9 cellular contexts compared by ENCODE assay signal in the genomic region with DNA sequence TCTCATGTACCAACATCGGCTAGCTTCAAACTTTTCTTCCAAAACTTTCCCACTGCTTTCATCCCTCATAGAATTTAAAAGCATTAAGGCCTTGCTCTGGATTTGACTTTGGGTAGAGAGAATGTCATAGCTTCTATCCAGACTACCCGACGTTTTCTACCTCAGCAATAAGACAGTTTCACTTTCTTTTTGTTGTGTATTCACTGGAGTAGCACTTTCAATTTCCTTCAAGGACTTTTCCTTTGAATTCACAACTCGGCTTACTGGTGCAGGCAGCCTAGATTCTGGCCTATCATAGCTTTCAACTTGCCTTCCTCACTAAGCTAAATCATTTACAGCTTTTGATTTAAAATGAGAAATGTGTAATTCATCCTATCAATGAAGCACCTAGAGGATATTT.
DNase-seq lines count a peak whose midpoint lies in the region; FAIRE-seq and TF ChIP-seq lines count a peak whose summit lies in the region.
"Had no signal": no experiment of that assay in that cellular context is flagged by ENCODE, and none has a peak within 500 bp of the region (broad histone marks: within the 10 kb centered on the region; RNA-seq: fewer than 3 reads in every experiment).

No MANE protein-coding gene starts in this region.

- no peaks in the 10 kb centered on the region for H3K9me3 ChIP-seq in ovary

- H3K4me2 ChIP-seq in KMS-11: peak overlapping the region; percentile 57

- H3K27me3 ChIP-seq in KMS-11 (ENCODE audit: insufficient read depth, low read depth): no peaks in the 10 kb centered on the region
- H3K27me3 ChIP-seq in ovary: no peaks in the 10 kb centered on the region
- H3K27me3 ChIP-seq in H7 (ENCODE audit: control insufficient read depth, insufficient read depth, low read length): no peaks in the 10 kb centered on the region

- H3K4me1 ChIP-seq in KMS-11 (ENCODE audit: low read depth, poor library complexity, severe bottlenecking) (peaks cover 9% of the 10 kb centered on the region), ovary (ENCODE audit: insufficient read depth) (peaks cover 2% of the 10 kb centered on the region)

- no peaks in the 10 kb centered on the region for H4K20me1 ChIP-seq in KMS-11 (ENCODE audit: insufficient read depth)

- TF ChIP-seq EP300 in ovary (IDR thresholded peaks at IDR 0.05): no peak

- FAIRE-seq in GM12892 (lab: Jason Lieb, UNC): peak; percentile 27

- H3K36me3 ChIP-seq in KMS-11 (ENCODE audit: insufficient read depth) (no peaks in the 10 kb centered on the region), ovary (no peaks in the 10 kb centered on the region), H7 (replicated peaks; ENCODE audit: control insufficient read depth, insufficient read depth, low read length) (no peaks in the 10 kb centered on the region)

- H2AFZ ChIP-seq in KMS-11 (ENCODE audit: low read depth): peak overlapping the region; percentile 70

- no peak for DNase-seq in GM12892 (ENCODE audit: insufficient read length)
- peak; percentile 46 for DNase-seq in choroid plexus epithelial cell (ENCODE audit: low read depth)
- peak in 1 of 5 donors; percentile 7 for DNase-seq in ovary
- DNase-seq in UCSD-AML1 (lab: John Stamatoyannopoulos, UW; ENCODE audit: unreplicated experiment): no peak
- no peak for DNase-seq in H7
- no peak for DNase-seq in NCI-H1092 treated with DMSO at 0.1 percent for 48 hours (lab: John Stamatoyannopoulos, UW)
- DNase-seq in HuH-7 (ENCODE audit: low spot score): no peak

- H3K9ac ChIP-seq in KMS-11: 0 out of 2 replicates have a peak overlapping the region, but pooled peaks have one; percentile 12

- TF ChIP-seq POLR2A in GM12892 (IDR thresholded peaks at IDR 0.05; ENCODE audit: low read depth, low read length): no peak
- TF ChIP-seq POLR2A in ovary (IDR thresholded peaks at IDR 0.05): no peak

- 0 out of 2 replicates have a peak overlapping the region, but pooled peaks have one; percentile 11 for H3K27ac ChIP-seq in KMS-11
- H3K27ac ChIP-seq in ovary: peak overlapping the region; percentile 45 to 71
- H3K27ac ChIP-seq: epithelial cell of prostate had no signal

- 6 to 21% (median 6%) methylated on average over 4 of the region's 4 CpGs for WGBS in ovary, 3 donors

- intact Hi-C loops in ovary (cut with DNase I): no loop called here

- H3K4me3 ChIP-seq in KMS-11 (IDR thresholded peaks at IDR 0.05; ENCODE audit: insufficient read depth, low read depth, low read length) (no peak overlapping the region), choroid plexus epithelial cell (ENCODE audit: low read depth, low read length) (peak overlapping the region; percentile 32), ovary (peak overlapping the region; percentile 35), H7 (ENCODE audit: insufficient read depth, low read depth, low read length) (no peak overlapping the region)

- no peaks in the 10 kb centered on the region for H3K79me2 ChIP-seq in KMS-11 (ENCODE audit: insufficient read depth, low read depth)

- no peak for TF ChIP-seq CTCF in KMS-11 (conservative IDR thresholded peaks at IDR 0.05; ENCODE audit: low read depth, low read length)
- no peak for TF ChIP-seq CTCF in choroid plexus epithelial cell (conservative IDR thresholded peaks at IDR 0.05; ENCODE audit: low read depth, low read length)
- TF ChIP-seq CTCF in ovary (IDR thresholded peaks at IDR 0.05): no peak

Comparison
In these comparisons a context has a peak if more than half of its experiments do, and no peak if none do; other contexts are left out.
1. H3K4me3 ChIP-seq: peak in choroid plexus epithelial cell (single experiment) and ovary (single experiment); none in KMS-11 (single experiment) and H7 (single experiment).